In the genomic region with DNA sequence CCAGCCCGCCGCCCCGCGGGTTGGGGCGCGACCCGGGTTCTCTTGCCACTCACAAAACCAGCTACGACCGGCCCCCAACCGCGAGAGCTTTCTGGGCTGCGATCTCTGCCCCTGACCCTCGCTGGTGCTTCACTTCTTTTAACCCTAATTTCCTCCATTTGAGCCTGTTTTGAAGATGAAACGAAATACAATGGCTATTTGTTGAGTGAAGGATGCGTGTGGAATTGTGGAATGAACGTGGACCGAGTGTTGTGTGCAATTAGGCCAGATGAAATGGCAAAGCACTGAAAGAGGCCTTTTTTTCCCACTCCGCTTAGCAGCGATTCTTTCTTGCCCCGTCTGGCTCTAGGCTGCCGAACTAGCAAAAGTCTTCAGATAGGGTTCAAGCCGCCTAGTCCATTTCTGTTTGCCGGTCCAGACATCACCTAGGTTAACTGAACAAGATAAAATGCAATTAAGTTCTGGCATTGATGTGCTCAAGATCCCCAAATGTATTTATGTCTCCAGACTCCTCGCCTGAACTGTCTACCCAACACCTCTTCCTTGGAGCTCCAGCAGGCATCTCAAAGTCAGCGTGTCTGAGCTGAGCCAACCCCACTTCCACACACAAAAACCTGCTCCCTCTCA, we compare ENCODE assay signal across 8 cellular contexts. TPM values are rescaled to one million over a fixed set of nuclear protein-coding genes. Genes with fewer than 3 reads are reported as not detected.
DNase-seq lines count a peak whose midpoint lies in the region; FAIRE-seq and TF ChIP-seq lines count a peak whose summit lies in the region.

No MANE protein-coding gene starts in this region.

- TF ChIP-seq POLR2A in stomach (IDR thresholded peaks at IDR 0.05), result no peak

- peak overlapping the region; percentile 98 for H3K4me2 ChIP-seq in astrocyte (ENCODE audit: low read length)

- peak overlapping the region; percentile 88 for H3K9ac ChIP-seq in astrocyte (ENCODE audit: low read length)
- peak overlapping the region; percentile 56 to 95 for H3K9ac ChIP-seq in kidney (ENCODE audit: low read length in 2 of 2)

- peak overlapping the region; percentile 93 for H3K27ac Mint-ChIP-seq in HFFc6
- H3K27ac Mint-ChIP-seq in astrocyte (ENCODE audit: unreplicated experiment), result peak overlapping the region; percentile 90

- peaks cover 25% of the 10 kb centered on the region for H3K4me1 ChIP-seq in astrocyte (ENCODE audit: insufficient read depth, low read length)
- peaks cover 21 to 23% of the 10 kb centered on the region in 2 donors for H3K4me1 ChIP-seq in kidney (ENCODE audit: control insufficient read depth in 1 of 2, insufficient read depth in 1 of 2, low read depth in 1 of 2, low read length in 2 of 2)
- H3K4me1 ChIP-seq in stomach, result peaks cover 14 to 48% (median 37%) of the 10 kb centered on the region in 4 donors

- H3K36me3 ChIP-seq in astrocyte (ENCODE audit: insufficient read depth, low read length) (no peaks in the 10 kb centered on the region), kidney (ENCODE audit: control insufficient read depth in 1 of 2, insufficient read depth in 2 of 2, low read length in 2 of 2) (no peaks in the 10 kb centered on the region), stomach (no peaks in the 10 kb centered on the region)

- intact Hi-C loops in kidney (cut with DNase I) (no loop called here), stomach (cut with DNase I; ENCODE audit: low total_unique reads) (no loop called here), posterior vena cava (cut with DNase I) (no loop called here)

- H3K4me3 ChIP-seq in astrocyte (ENCODE audit: insufficient read depth, low read depth, low read length), result peak overlapping the region; percentile 89
- peak overlapping the region; percentile 70 to 88 for H3K4me3 ChIP-seq in kidney (ENCODE audit: low read length in 2 of 2)
- peak overlapping the region; percentile 88 to 100 (median 94) for H3K4me3 ChIP-seq in stomach

- no peak for TF ChIP-seq CTCF in 22Rv1 (IDR thresholded peaks at IDR 0.05)
- TF ChIP-seq CTCF in HFFc6 (IDR thresholded peaks at IDR 0.05), result no peak
- no peak for TF ChIP-seq CTCF in astrocyte (IDR thresholded peaks at IDR 0.05; ENCODE audit: insufficient read depth, low read depth, low read length)
- no peak for TF ChIP-seq CTCF in kidney (IDR thresholded peaks at IDR 0.05; ENCODE audit: borderline replicate concordance, extremely low read depth, insufficient read depth)
- TF ChIP-seq CTCF in stomach (IDR thresholded peaks at IDR 0.05), result no peak

- peak overlapping the region; percentile 84 for H2AFZ ChIP-seq in astrocyte (ENCODE audit: low read depth, low read length)

- H3K36me3 Mint-ChIP-seq in HFFc6 (ENCODE audit: low read depth), result peaks cover 6% of the 10 kb centered on the region
- H3K36me3 Mint-ChIP-seq in astrocyte (ENCODE audit: low read depth, unreplicated experiment), result peaks cover 2% of the 10 kb centered on the region

- FAIRE-seq in astrocyte (lab: Jason Lieb, UNC), result no peak
- FAIRE-seq in kidney (lab: Jason Lieb, UNC), result no peak

- H3K27me3 ChIP-seq in astrocyte (ENCODE audit: insufficient read depth, low read length) (no peaks in the 10 kb centered on the region), stomach (no peaks in the 10 kb centered on the region)

- H3K9me3 ChIP-seq in astrocyte (ENCODE audit: insufficient read depth, low read depth, low read length) (no peaks in the 10 kb centered on the region), kidney (ENCODE audit: control insufficient read depth in 1 of 2, low read length in 2 of 2) (no peaks in the 10 kb centered on the region), stomach (no peaks in the 10 kb centered on the region)

- peaks cover 49% of the 10 kb centered on the region for H3K4me1 Mint-ChIP-seq in HFFc6 (ENCODE audit: low read depth)
- peaks cover 33% of the 10 kb centered on the region for H3K4me1 Mint-ChIP-seq in astrocyte (ENCODE audit: low read depth, unreplicated experiment)

- H3K4me3 Mint-ChIP-seq in HFFc6 (peak overlapping the region; percentile 94), astrocyte (ENCODE audit: unreplicated experiment) (peak overlapping the region; percentile 89)

- peaks cover 45% of the 10 kb centered on the region for H3K79me2 ChIP-seq in astrocyte (ENCODE audit: insufficient read depth, low read length)

- no peak for DNase-seq in HFFc6
- DNase-seq in astrocyte (ENCODE audit: low read depth), result no peak
- no peak for DNase-seq in kidney
- no peak for DNase-seq in stomach
- no peak for DNase-seq in activated CD8-positive, alpha-beta memory T cell treated with anti-CD3 and anti-CD28 coated beads, Interleukin-2, amount 50 U/mL, for 48 hours
- no peak for DNase-seq in stimulated activated CD4-positive, alpha-beta T cell treated with anti-CD3 and anti-CD28 coated beads, Interleukin-4, amount 100 ng/mL, for 1 hour
- no peak for DNase-seq in posterior vena cava (ENCODE audit: low spot score)

- 7 to 13% (median 8%) methylated on average over 23 to 25 of the region's 25 CpGs for WGBS in stomach, 5 donors

- no peak for TF ChIP-seq EP300 in stomach (IDR thresholded peaks at IDR 0.05)

- H4K20me1 ChIP-seq in astrocyte (ENCODE audit: insufficient read depth, low read length), result peaks cover 43% of the 10 kb centered on the region

- no peaks in the 10 kb centered on the region for H3K9me3 Mint-ChIP-seq in HFFc6
- H3K9me3 Mint-ChIP-seq in astrocyte (ENCODE audit: unreplicated experiment), result no peaks in the 10 kb centered on the region

- H3K27ac ChIP-seq in 22Rv1, result peak overlapping the region; percentile 73
- peak overlapping the region; percentile 72 for H3K27ac ChIP-seq in astrocyte (ENCODE audit: low read depth, low read length)
- peak overlapping the region; percentile 88 to 93 for H3K27ac ChIP-seq in kidney (ENCODE audit: low read depth in 2 of 2, low read length in 2 of 2)
- H3K27ac ChIP-seq in stomach, result peak overlapping the region; percentile 90 to 96 (median 94)

- peaks cover 2% of the 10 kb centered on the region for H3K27me3 Mint-ChIP-seq in HFFc6 (ENCODE audit: insufficient read depth)
- no peaks in the 10 kb centered on the region for H3K27me3 Mint-ChIP-seq in astrocyte (ENCODE audit: low read depth, unreplicated experiment)

RNA-seq across cellular contexts. Expression of gene TMEM184B, which starts 0.4 kb away (rescaled TPM):
- 100 to 1,000 TPM; 104 to 125 (median 111) TPM for total RNA-seq in HFFc6 (2021; fragmentation: NEBNext Ultra II Directional; extraction: Animal tissue kit (Norgen Biotek cat#: 25700))
- total RNA-seq in astrocyte (109 and 114 TPM in 2 replicates), kidney (54.1 TPM), stomach (100 to 1,000 TPM in 1 of 5 donors, 10 to 100 TPM in 4; 27.0 to 110 (median 75.9) TPM), posterior vena cava (10 to 100 TPM; 42.9 to 49.7 TPM)
- polyA plus RNA-seq in kidney (ENCODE audit: insufficient read depth, low read depth, low replicate concordance) (22.9 TPM), stomach (10 to 100 TPM in 2 of 3 donors, 1 to 10 TPM in 1; 10.0 to 13.8 (median 10.8) TPM)

RNA-seq across cellular contexts. Expression of gene CSNK1E, which starts 44.0 kb away (rescaled TPM):
- 100 to 1,000 TPM; 166 to 184 (median 172) TPM for total RNA-seq in HFFc6 (2021; fragmentation: NEBNext Ultra II Directional; extraction: Animal tissue kit (Norgen Biotek cat#: 25700))
- 157 and 171 TPM in 2 replicates for total RNA-seq in astrocyte
- total RNA-seq in kidney, result 101 TPM
- polyA plus RNA-seq in kidney (ENCODE audit: insufficient read depth, low read depth, low replicate concordance), result 33.6 TPM
- total RNA-seq in stomach, result 100 to 1,000 TPM in 2 of 5 donors, 10 to 100 TPM in 3; 19.4 to 135 (median 93.9) TPM
- 10 to 100 TPM; 47.5 to 69.3 (median 66.9) TPM for polyA plus RNA-seq in stomach
- 10 to 100 TPM; 70.1 to 88.6 TPM for total RNA-seq in posterior vena cava
